In genomic region chr1:157347508-157347907, GRCh38 we compare ENCODE assay signal across 27 cellular contexts.
"Had no signal": no experiment of that assay in that cellular context is flagged by ENCODE, and none has a peak within 500 bp of the region (broad histone marks: within the 10 kb centered on the region; RNA-seq: fewer than 3 reads in every experiment).

No MANE protein-coding gene starts in this region.

- H3K4me3 ChIP-seq: left lung, lower lobe of right lung, pancreas, prostate gland, skin epidermis, suprapubic skin, thoracic aorta, tibial artery, uterus had no signal

- DNase-seq: hippocampal formation; kidney glomerular epithelial cell; left cardiac atrium; left lung; lower lobe of right lung; mammary epithelial cell; mesenchymal stem cell; naive thymus-derived CD8-positive, alpha-beta T cell; nucleus accumbens; pancreas; posterior cingulate gyrus; retina; right cardiac atrium; stimulated activated CD4-positive, alpha-beta T cell treated with anti-CD3 and anti-CD28 coated beads, Interleukin-4, amount 100 ng/mL, for 24 hours; stimulated activated naive CD4-positive, alpha-beta T cell; tibial artery; trophoblast cell; uterus had no signal

- H3K9me3 Mint-ChIP-seq: stimulated activated effector memory CD8-positive, alpha-beta T cell treated with anti-CD3 and anti-CD28 coated beads, Interleukin-12 subunit alpha, Interleukin-12 subunit beta, amount 100 ng/mL, for 72 hours had no signal

- H3K36me3 ChIP-seq: left lung, lower lobe of right lung, pancreas, prostate gland, suprapubic skin, thoracic aorta, tibial artery, uterus had no signal

- H3K4me1 ChIP-seq: left lung, lower lobe of right lung, pancreas, prostate gland, suprapubic skin, tibial artery, uterus had no signal

- H3K27ac ChIP-seq: left lung, lower lobe of right lung, pancreas, prostate gland, skin epidermis, suprapubic skin, thoracic aorta, tibial artery, uterus had no signal

- ATAC-seq: left cardiac atrium; left lung; lower lobe of right lung; naive thymus-derived CD8-positive, alpha-beta T cell; pancreas; right cardiac atrium; sciatic nerve; stimulated activated effector memory CD8-positive, alpha-beta T cell treated with anti-CD3 and anti-CD28 coated beads, Interleukin-12 subunit alpha, Interleukin-12 subunit beta, amount 100 ng/mL, for 72 hours had no signal

- H3K4me3 Mint-ChIP-seq: naive thymus-derived CD8-positive, alpha-beta T cell; nephron; neural crest cell; stimulated activated effector memory CD8-positive, alpha-beta T cell treated with anti-CD3 and anti-CD28 coated beads, Interleukin-12 subunit alpha, Interleukin-12 subunit beta, amount 100 ng/mL, for 72 hours; stimulated activated naive CD8-positive, alpha-beta T cell treated with anti-CD3 and anti-CD28 coated beads, Interleukin-15, Interleukin-2, amounts not matched to agents 100 ng/mL and 50 ng/mL, for 24 hours had no signal

- H3K9me3 ChIP-seq: left lung, lower lobe of right lung, pancreas, prostate gland, suprapubic skin, thoracic aorta, tibial artery, uterus had no signal

- H3K27me3 ChIP-seq: left lung, pancreas, tibial artery, uterus had no signal

- H3K27ac Mint-ChIP-seq: naive thymus-derived CD8-positive, alpha-beta T cell; nephron; stimulated activated effector memory CD8-positive, alpha-beta T cell treated with anti-CD3 and anti-CD28 coated beads, Interleukin-12 subunit alpha, Interleukin-12 subunit beta, amount 100 ng/mL, for 72 hours; stimulated activated naive CD8-positive, alpha-beta T cell treated with anti-CD3 and anti-CD28 coated beads, Interleukin-15, Interleukin-2, amounts not matched to agents 100 ng/mL and 50 ng/mL, for 24 hours had no signal

- H3K4me1 Mint-ChIP-seq: naive thymus-derived CD8-positive, alpha-beta T cell; nephron; neural crest cell; stimulated activated effector memory CD8-positive, alpha-beta T cell treated with anti-CD3 and anti-CD28 coated beads, Interleukin-12 subunit alpha, Interleukin-12 subunit beta, amount 100 ng/mL, for 72 hours had no signal
